Comparison of ENCODE assay signal across 37 cellular contexts in genomic region chr3:2130726-2131125, GRCh38. TPM values are rescaled to one million over a fixed set of nuclear protein-coding genes. Genes with fewer than 3 reads are reported as not detected.
"Had no signal": no experiment of that assay in that cellular context is flagged by ENCODE, and none has a peak within 500 bp of the region (broad histone marks: within the 10 kb centered on the region; RNA-seq: fewer than 3 reads in every experiment).

No MANE protein-coding gene starts in this region.

- H3K27me3 ChIP-seq: MG63 had no signal

- DNase-seq: Karpas-422, Kasumi-1, MG63, MM.1S, MV-4-11, NCI-H1048, NCI-H1092, NCI-H1092 treated with DMSO at 0.1 percent for 48 hours, NCI-H1105, NCI-H1105 treated with DMSO at 0.1 percent for 48 hours, NCI-H1417, NCI-H1417 treated with DMSO at 0.1 percent for 48 hours, NCI-H1436, NCI-H1436 treated with DMSO at 0.1 percent for 48 hours, NCI-H146, NCI-H1694, NCI-H1694 treated with DMSO at 0.1 percent for 48 hours, NCI-H187, NCI-H187 treated with DMSO at 0.1 percent for 48 hours, NCI-H1930, NCI-H2029, NCI-H2029 treated with DMSO at 0.1 percent for 48 hours, NCI-H2081, NCI-H2081 treated with DMSO at 0.1 percent for 48 hours, NCI-H2107, NCI-H2171, NCI-H2171 treated with DMSO at 0.1 percent for 48 hours, NCI-H2227 treated with DMSO at 0.1 percent for 48 hours, NCI-H226, NCI-H345, NCI-H446, NCI-H446 treated with DMSO at 0.1 percent for 48 hours, NCI-H510A, NCI-H510A treated with DMSO at 0.1 percent for 48 hours, NCI-H524 had no signal

- H3K4me3 ChIP-seq: MG63 had no signal

- H3K36me3 ChIP-seq: MG63 had no signal

- H3K9me3 ChIP-seq: MG63 had no signal

RNA-seq across cellular contexts. Expression of gene CNTN4, which starts 32.1 kb away (rescaled TPM):
- total RNA-seq: LHCN-M2, M059J had no signal
